ENCODE assay signal across 8 cellular contexts in genomic region chr13:42594577-42595571, GRCh38. TPM values are rescaled to one million over a fixed set of nuclear protein-coding genes. Genes with fewer than 3 reads are reported as not detected.
DNase-seq lines count a peak whose midpoint lies in the region; ATAC-seq, FAIRE-seq and TF ChIP-seq lines count a peak whose summit lies in the region.

No MANE protein-coding gene starts in this region.

- ATAC-seq in GM18867 (IDR thresholded peaks at IDR 0.05; ENCODE audit: unreplicated experiment), result peak; percentile 58
- ATAC-seq in HG03521 (IDR thresholded peaks at IDR 0.05; ENCODE audit: unreplicated experiment), result no peak

- 23 to 29% (median 26%) methylated on average over 10 of the region's 10 CpGs for WGBS in small intestine, 3 donors

- H3K4me3 ChIP-seq in small intestine (ENCODE audit: low read depth in 1 of 2, low read length in 2 of 2), result no peak overlapping the region

- DNase-seq in AG09319 (ENCODE audit: extremely low read depth, low read depth) (peak; percentile 83), NCI-H1092 (lab: John Stamatoyannopoulos, UW) (peak; percentile 54), SW480 (ENCODE audit: low spot score) (peak; percentile 58), astrocyte of the hippocampus (ENCODE audit: low read depth, low spot score) (peak; percentile 77), hippocampal formation (lab: John Stamatoyannopoulos, UW) (peak; percentile 9 to 44), small intestine (peak; percentile 54)

- no peaks in the 10 kb centered on the region for H3K9me3 ChIP-seq in small intestine (ENCODE audit: control insufficient read depth, low read depth)

- FAIRE-seq in small intestine (lab: Jason Lieb, UNC), result no peak

- no peak overlapping the region for H3K27ac ChIP-seq in small intestine (ENCODE audit: low read depth in 1 of 2, low read length in 1 of 2)

- no peaks in the 10 kb centered on the region for H3K4me1 ChIP-seq in small intestine (ENCODE audit: control insufficient read depth in 2 of 2, insufficient read depth in 1 of 2, low read depth in 1 of 2, low read length in 1 of 2)

- no peaks in the 10 kb centered on the region for H3K36me3 ChIP-seq in small intestine (ENCODE audit: control insufficient read depth in 2 of 2, insufficient read depth in 2 of 2, low read length in 2 of 2)

- peak; percentile 68 for TF ChIP-seq CTCF in AG09319 (IDR thresholded peaks at IDR 0.05; ENCODE audit: low read depth, low read length)

- H3K27me3 ChIP-seq in small intestine (ENCODE audit: control insufficient read depth in 2 of 2, insufficient read depth in 2 of 2, low read length in 2 of 2), result no peaks in the 10 kb centered on the region

RNA-seq across cellular contexts. Expression of gene TNFSF11, which starts 20.9 kb away (rescaled TPM):
- polyA plus RNA-seq in small intestine, result under 1 TPM in 1 of 3 donors, not detected in 2; 0.07 TPM

Comparison
In these comparisons a context has a peak if more than half of its experiments do, and no peak if none do; other contexts are left out.
1. DNase-seq: peak in every context shown above with its lines; median percentile 83 in AG09319; 77 in astrocyte of the hippocampus; 58 in SW480; 54 in NCI-H1092; 54 in small intestine; 26 in hippocampal formation.